ENCODE assay signal across 1 cellular context in the genomic region with DNA sequence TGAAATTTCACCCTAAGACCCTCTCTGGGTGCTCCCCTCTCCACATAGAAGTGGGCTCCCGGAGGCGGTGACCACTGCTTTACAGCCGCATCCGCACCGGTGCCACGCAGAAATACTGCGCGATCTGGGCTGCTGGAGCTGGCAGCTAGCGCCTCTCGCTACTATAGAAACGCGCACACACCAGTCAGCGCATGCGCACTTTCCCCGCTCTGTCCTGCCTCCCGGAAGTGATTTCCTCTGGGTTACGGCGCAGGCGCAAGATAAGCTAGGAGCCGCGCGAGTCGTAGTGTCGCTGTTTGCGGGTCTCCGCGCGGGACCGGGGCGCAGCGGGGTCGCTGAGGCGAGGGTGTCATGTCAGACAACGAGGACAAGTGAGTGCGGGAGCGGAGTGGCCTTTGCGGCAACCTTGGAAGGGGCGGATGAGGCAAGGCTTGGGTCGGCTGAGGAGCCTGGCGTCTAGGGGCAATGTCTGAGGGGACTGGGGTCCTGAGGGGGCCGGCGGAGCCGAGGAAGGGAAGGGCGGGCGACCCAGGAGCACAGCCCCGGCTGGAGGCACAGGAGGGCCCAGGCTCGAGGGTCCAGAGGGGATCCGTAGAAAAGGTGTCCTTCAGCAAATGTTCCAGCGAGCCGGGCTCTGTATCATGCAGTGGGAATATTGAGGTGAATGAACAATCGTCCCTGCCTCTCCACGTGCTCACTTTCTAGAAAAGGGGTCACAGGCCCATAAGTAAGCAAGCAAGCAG.
A peak's percentile ranks its signal among the peaks of the same experiment; 100 is the strongest.
TF ChIP-seq lines count a peak whose summit lies in the region.

A gene (minus strand): TSS at position 165 of the 743 bp plus-strand sequence. CDS start 452 bp downstream, outside the sequence.
A gene (plus strand): TSS at position 263 of the 743 bp plus-strand sequence. CDS start 89 bp downstream, at position 352.

TF ChIP-seq in HepG2, 621 proteins besides CTCF, POLR2A, EP300 and RAD21 (continued from another document and continues in another):
- TF ChIP-seq, protein P1, sequence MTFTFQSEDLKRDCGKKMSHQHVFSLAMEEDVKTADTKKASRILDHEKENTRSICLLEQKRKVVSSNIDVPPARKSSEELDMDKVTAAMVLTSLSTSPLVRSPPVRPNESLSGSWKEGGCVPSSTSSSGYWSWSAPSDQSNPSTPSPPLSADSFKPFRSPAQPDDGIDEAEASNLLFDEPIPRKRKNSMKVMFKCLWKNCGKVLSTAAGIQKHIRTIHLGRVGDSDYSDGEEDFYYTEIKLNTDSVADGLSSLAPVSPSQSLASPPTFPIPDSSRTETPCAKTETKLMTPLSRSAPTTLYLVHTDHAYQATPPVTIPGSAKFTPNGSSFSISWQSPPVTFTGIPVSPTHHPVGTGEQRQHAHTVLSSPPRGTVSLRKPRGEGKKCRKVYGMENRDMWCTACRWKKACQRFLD (CRISPR knock-in tag; IDR thresholded peaks at IDR 0.05; ENCODE audit: borderline replicate concordance), result no peak
- no peak for TF ChIP-seq SOX6 (IDR thresholded peaks at IDR 0.05)
- peak; percentile 45; the same call in 1 of the 2 replicates for TF ChIP-seq SOX6 (CRISPR knock-in tag; IDR thresholded peaks at IDR 0.05)
- TF ChIP-seq GABPA (IDR thresholded peaks at IDR 0.05; ENCODE audit: low read depth, low read length), result peak; percentile 68
- peak; percentile 95 for TF ChIP-seq GABPA (CRISPR knock-in tag; IDR thresholded peaks at IDR 0.05; ENCODE audit: low read depth)
- no peak for TF ChIP-seq MED13 (CRISPR knock-in tag; IDR thresholded peaks at IDR 0.05)
- TF ChIP-seq MYC (CRISPR knock-in tag; IDR thresholded peaks at IDR 0.05; ENCODE audit: borderline replicate concordance), result peak; percentile 73
- TF ChIP-seq LCORL (IDR thresholded peaks at IDR 0.05), result no peak
- TF ChIP-seq LCORL (CRISPR knock-in tag; IDR thresholded peaks at IDR 0.05), result peak; percentile 47
- peak; percentile 99 for TF ChIP-seq GABPB1 (CRISPR knock-in tag; IDR thresholded peaks at IDR 0.05)
- TF ChIP-seq SSRP1 (CRISPR knock-in tag; IDR thresholded peaks at IDR 0.05), result no peak
- TF ChIP-seq ZFP1 (CRISPR knock-in tag; IDR thresholded peaks at IDR 0.05), result no peak
- TF ChIP-seq, protein P2, sequence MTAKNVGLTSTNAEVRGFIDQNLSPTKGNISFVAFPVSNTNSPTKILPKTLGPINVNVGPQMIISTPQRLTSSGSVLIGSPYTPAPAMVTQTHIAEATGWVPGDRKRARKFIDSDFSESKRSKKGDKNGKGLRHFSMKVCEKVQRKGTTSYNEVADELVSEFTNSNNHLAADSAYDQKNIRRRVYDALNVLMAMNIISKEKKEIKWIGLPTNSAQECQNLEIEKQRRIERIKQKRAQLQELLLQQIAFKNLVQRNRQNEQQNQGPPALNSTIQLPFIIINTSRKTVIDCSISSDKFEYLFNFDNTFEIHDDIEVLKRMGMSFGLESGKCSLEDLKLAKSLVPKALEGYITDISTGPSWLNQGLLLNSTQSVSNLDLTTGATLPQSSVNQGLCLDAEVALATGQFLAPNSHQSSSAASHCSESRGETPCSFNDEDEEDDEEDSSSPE (CRISPR knock-in tag; IDR thresholded peaks at IDR 0.05), result no peak; the same call in 1 of the 2 replicates
- TF ChIP-seq MIER3 (CRISPR knock-in tag; IDR thresholded peaks at IDR 0.05; ENCODE audit: borderline replicate concordance), result peak; percentile 42; the same call in 1 of the 2 replicates
- no peak for TF ChIP-seq RCOR2 (CRISPR knock-in tag; IDR thresholded peaks at IDR 0.05)
- peak; percentile 52; the same call in 1 of the 2 replicates for TF ChIP-seq ZNF747 (CRISPR knock-in tag; IDR thresholded peaks at IDR 0.05; ENCODE audit: borderline replicate concordance)
- TF ChIP-seq GATAD1 (CRISPR knock-in tag; IDR thresholded peaks at IDR 0.05), result peak; percentile 93
- 0 out of 2 replicates have a peak, but pooled peaks have one; percentile 36 for TF ChIP-seq KLF15 (CRISPR knock-in tag; IDR thresholded peaks at IDR 0.05; ENCODE audit: borderline replicate concordance)
- no peak for TF ChIP-seq ZNF841 (CRISPR knock-in tag; IDR thresholded peaks at IDR 0.05; ENCODE audit: borderline replicate concordance)
- TF ChIP-seq TAF1 (CRISPR knock-in tag; IDR thresholded peaks at IDR 0.05), result peak; percentile 89
- no peak for TF ChIP-seq ZNF549 (CRISPR knock-in tag; IDR thresholded peaks at IDR 0.05)
- TF ChIP-seq SRSF4 (IDR thresholded peaks at IDR 0.05; ENCODE audit: low read depth, low read length, poor library complexity, severe bottlenecking), result no peak
- TF ChIP-seq NFIC (IDR thresholded peaks at IDR 0.05; ENCODE audit: low read length), result no peak
- TF ChIP-seq AGO1 (IDR thresholded peaks at IDR 0.05; ENCODE audit: low read depth, low read length, poor library complexity, severe bottlenecking), result peak; percentile 67
- TF ChIP-seq ZMAT3 (CRISPR knock-in tag; conservative IDR thresholded peaks at IDR 0.05), result no peak
- TF ChIP-seq ZNF317 (CRISPR knock-in tag; IDR thresholded peaks at IDR 0.05), result peak; percentile 57; the same call in 1 of the 2 replicates
- 0 out of 2 replicates have a peak, but pooled peaks have one; percentile 52 for TF ChIP-seq HOXA5 (CRISPR knock-in tag; IDR thresholded peaks at IDR 0.05)
- no peak for TF ChIP-seq NR1H2 (CRISPR knock-in tag; IDR thresholded peaks at IDR 0.05; ENCODE audit: borderline replicate concordance, low read depth)
- TF ChIP-seq, protein P3, sequence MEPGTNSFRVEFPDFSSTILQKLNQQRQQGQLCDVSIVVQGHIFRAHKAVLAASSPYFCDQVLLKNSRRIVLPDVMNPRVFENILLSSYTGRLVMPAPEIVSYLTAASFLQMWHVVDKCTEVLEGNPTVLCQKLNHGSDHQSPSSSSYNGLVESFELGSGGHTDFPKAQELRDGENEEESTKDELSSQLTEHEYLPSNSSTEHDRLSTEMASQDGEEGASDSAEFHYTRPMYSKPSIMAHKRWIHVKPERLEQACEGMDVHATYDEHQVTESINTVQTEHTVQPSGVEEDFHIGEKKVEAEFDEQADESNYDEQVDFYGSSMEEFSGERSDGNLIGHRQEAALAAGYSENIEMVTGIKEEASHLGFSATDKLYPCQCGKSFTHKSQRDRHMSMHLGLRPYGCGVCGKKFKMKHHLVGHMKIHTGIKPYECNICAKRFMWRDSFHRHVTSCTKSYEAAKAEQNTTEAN (CRISPR knock-in tag; conservative IDR thresholded peaks at IDR 0.05), result no peak
- TF ChIP-seq ZNF607 (CRISPR knock-in tag; IDR thresholded peaks at IDR 0.05; ENCODE audit: borderline replicate concordance), result no peak; the same call in 1 of the 2 replicates
- TF ChIP-seq, protein P4, sequence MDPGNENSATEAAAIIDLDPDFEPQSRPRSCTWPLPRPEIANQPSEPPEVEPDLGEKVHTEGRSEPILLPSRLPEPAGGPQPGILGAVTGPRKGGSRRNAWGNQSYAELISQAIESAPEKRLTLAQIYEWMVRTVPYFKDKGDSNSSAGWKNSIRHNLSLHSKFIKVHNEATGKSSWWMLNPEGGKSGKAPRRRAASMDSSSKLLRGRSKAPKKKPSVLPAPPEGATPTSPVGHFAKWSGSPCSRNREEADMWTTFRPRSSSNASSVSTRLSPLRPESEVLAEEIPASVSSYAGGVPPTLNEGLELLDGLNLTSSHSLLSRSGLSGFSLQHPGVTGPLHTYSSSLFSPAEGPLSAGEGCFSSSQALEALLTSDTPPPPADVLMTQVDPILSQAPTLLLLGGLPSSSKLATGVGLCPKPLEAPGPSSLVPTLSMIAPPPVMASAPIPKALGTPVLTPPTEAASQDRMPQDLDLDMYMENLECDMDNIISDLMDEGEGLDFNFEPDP (CRISPR knock-in tag; conservative IDR thresholded peaks at IDR 0.05), result no peak
- peak; percentile 40; the same call in 1 of the 2 replicates for TF ChIP-seq ZSCAN25 (CRISPR knock-in tag; IDR thresholded peaks at IDR 0.05)
- TF ChIP-seq, protein P5, sequence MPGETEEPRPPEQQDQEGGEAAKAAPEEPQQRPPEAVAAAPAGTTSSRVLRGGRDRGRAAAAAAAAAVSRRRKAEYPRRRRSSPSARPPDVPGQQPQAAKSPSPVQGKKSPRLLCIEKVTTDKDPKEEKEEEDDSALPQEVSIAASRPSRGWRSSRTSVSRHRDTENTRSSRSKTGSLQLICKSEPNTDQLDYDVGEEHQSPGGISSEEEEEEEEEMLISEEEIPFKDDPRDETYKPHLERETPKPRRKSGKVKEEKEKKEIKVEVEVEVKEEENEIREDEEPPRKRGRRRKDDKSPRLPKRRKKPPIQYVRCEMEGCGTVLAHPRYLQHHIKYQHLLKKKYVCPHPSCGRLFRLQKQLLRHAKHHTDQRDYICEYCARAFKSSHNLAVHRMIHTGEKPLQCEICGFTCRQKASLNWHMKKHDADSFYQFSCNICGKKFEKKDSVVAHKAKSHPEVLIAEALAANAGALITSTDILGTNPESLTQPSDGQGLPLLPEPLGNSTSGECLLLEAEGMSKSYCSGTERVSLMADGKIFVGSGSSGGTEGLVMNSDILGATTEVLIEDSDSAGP (CRISPR knock-in tag; IDR thresholded peaks at IDR 0.05; ENCODE audit: borderline replicate concordance), result peak; percentile 44; the same call in 1 of the 2 replicates
- no peak; the same call in 1 of the 2 replicates for TF ChIP-seq HNF4A (CRISPR knock-in tag; IDR thresholded peaks at IDR 0.05)
- peak; percentile 53; the same call in 1 of the 2 replicates for TF ChIP-seq CBX5 (CRISPR knock-in tag; IDR thresholded peaks at IDR 0.05; ENCODE audit: borderline replicate concordance)
- TF ChIP-seq PHF20 (CRISPR knock-in tag; IDR thresholded peaks at IDR 0.05), result peak; percentile 78
- TF ChIP-seq PTBP1 (IDR thresholded peaks at IDR 0.05; ENCODE audit: low read depth, low read length, poor library complexity, severe bottlenecking), result peak; percentile 18
- TF ChIP-seq MBD4 (IDR thresholded peaks at IDR 0.05; ENCODE audit: borderline replicate concordance, low read length), result no peak
- TF ChIP-seq NCOA2 (CRISPR knock-in tag; IDR thresholded peaks at IDR 0.05), result no peak
- TF ChIP-seq POLR2AphosphoS5 (IDR thresholded peaks at IDR 0.05; ENCODE audit: low read depth, low read length), result peak; percentile 84
- TF ChIP-seq, protein P6, sequence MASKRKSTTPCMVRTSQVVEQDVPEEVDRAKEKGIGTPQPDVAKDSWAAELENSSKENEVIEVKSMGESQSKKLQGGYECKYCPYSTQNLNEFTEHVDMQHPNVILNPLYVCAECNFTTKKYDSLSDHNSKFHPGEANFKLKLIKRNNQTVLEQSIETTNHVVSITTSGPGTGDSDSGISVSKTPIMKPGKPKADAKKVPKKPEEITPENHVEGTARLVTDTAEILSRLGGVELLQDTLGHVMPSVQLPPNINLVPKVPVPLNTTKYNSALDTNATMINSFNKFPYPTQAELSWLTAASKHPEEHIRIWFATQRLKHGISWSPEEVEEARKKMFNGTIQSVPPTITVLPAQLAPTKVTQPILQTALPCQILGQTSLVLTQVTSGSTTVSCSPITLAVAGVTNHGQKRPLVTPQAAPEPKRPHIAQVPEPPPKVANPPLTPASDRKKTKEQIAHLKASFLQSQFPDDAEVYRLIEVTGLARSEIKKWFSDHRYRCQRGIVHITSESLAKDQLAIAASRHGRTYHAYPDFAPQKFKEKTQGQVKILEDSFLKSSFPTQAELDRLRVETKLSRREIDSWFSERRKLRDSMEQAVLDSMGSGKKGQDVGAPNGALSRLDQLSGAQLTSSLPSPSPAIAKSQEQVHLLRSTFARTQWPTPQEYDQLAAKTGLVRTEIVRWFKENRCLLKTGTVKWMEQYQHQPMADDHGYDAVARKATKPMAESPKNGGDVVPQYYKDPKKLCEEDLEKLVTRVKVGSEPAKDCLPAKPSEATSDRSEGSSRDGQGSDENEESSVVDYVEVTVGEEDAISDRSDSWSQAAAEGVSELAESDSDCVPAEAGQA (IDR thresholded peaks at IDR 0.05; ENCODE audit: low read depth), result 0 out of 2 replicates have a peak, but pooled peaks have one; percentile 24
- TF ChIP-seq, protein P6 (CRISPR knock-in tag; IDR thresholded peaks at IDR 0.05; ENCODE audit: borderline replicate concordance), result no peak
- peak; percentile 87 for TF ChIP-seq POLR2G (IDR thresholded peaks at IDR 0.05; ENCODE audit: low read depth, low read length)
- peak; percentile 70; the same call in 1 of the 2 replicates for TF ChIP-seq ZNF274 (CRISPR knock-in tag; IDR thresholded peaks at IDR 0.05)
- TF ChIP-seq, protein P7, sequence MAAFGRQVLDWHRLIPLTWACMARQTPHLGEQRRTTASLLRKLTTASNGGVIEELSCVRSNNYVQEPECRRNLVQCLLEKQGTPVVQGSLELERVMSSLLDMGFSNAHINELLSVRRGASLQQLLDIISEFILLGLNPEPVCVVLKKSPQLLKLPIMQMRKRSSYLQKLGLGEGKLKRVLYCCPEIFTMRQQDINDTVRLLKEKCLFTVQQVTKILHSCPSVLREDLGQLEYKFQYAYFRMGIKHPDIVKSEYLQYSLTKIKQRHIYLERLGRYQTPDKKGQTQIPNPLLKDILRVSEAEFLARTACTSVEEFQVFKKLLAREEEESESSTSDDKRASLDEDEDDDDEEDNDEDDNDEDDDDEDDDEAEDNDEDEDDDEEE (CRISPR knock-in tag; IDR thresholded peaks at IDR 0.05), result no peak; the same call in 1 of the 2 replicates
- TF ChIP-seq, protein P8, sequence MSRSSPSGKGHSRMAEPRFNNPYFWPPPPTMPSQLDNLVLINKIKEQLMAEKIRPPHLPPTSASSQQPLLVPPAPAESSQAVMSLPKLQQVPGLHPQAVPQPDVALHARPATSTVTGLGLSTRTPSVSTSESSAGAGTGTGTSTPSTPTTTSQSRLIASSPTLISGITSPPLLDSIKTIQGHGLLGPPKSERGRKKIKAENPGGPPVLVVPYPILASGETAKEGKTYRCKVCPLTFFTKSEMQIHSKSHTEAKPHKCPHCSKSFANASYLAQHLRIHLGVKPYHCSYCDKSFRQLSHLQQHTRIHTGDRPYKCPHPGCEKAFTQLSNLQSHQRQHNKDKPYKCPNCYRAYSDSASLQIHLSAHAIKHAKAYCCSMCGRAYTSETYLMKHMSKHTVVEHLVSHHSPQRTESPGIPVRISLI (CRISPR knock-in tag; IDR thresholded peaks at IDR 0.05; ENCODE audit: borderline replicate concordance), result no peak
